Comparison of ENCODE assay signal across 8 cellular contexts in genomic region chr1:110554871-110555801, GRCh38. TPM values are rescaled to one million over a fixed set of nuclear protein-coding genes. Genes with fewer than 3 reads are reported as not detected.
DNase-seq lines count a peak whose midpoint lies in the region; ATAC-seq and TF ChIP-seq lines count a peak whose summit lies in the region.

No MANE protein-coding gene starts in this region.

- no peaks in the 10 kb centered on the region for H3K36me3 ChIP-seq in body of pancreas (replicated peaks in 1 of 2; ENCODE audit: insufficient read depth in 1 of 2, low read depth in 2 of 2)

- no peak for TF ChIP-seq POLR2A in body of pancreas (IDR thresholded peaks at IDR 0.05)

- H3K4me1 ChIP-seq in body of pancreas: peaks cover 8% of the 10 kb centered on the region

- WGBS in body of pancreas, 2 donors: 7 to 31% methylated on average over 12 to 53 of the region's 53 CpGs

- DNase-seq in NCI-H2171 treated with DMSO at 0.1 percent for 48 hours (lab: John Stamatoyannopoulos, UW): peak; percentile 12
- DNase-seq in NCI-H2171 (lab: John Stamatoyannopoulos, UW): no peak
- DNase-seq in T-helper 9 cell: peak; percentile 37
- peak; percentile 50 to 65 (median 60) for DNase-seq in body of pancreas
- peak; percentile 85 for DNase-seq in iPS-NIHi11 (ENCODE audit: low spot score)
- peak; percentile 12 to 50 for DNase-seq in stimulated activated CD4-positive, alpha-beta T cell treated with anti-CD3 and anti-CD28 coated beads, Interleukin-15, amount 100 ng/mL, for 1 hour (ENCODE audit: low read depth in 1 of 2, low spot score in 1 of 2)
- no peak for DNase-seq in NCI-H345 treated with DMSO at 0.1 percent for 48 hours (lab: John Stamatoyannopoulos, UW; ENCODE audit: unreplicated experiment)

- no peaks in the 10 kb centered on the region for H3K27me3 ChIP-seq in body of pancreas

- no peak overlapping the region for H3K4me3 ChIP-seq in body of pancreas

- peak; percentile 66 to 79 (median 75) for TF ChIP-seq CTCF in body of pancreas (IDR thresholded peaks at IDR 0.05)

- no peaks in the 10 kb centered on the region for H3K9me3 ChIP-seq in body of pancreas

- intact Hi-C loops in body of pancreas (cut with DNase I): loop anchor here (5.0 kb wide), 1 partner anchor 57 kb away; no protein-coding TSS in a partner anchor

- H3K27ac ChIP-seq in body of pancreas: no peak overlapping the region

- ATAC-seq in body of pancreas (peak; percentile 79), HG03469 (IDR thresholded peaks at IDR 0.05; ENCODE audit: unreplicated experiment) (no peak)

RNA-seq across cellular contexts. Expression of gene KCNA10, which starts 36.2 kb away (rescaled TPM):
- not detected for total RNA-seq in body of pancreas

RNA-seq across cellular contexts. Expression of gene KCNA2, which starts 51.0 kb away (rescaled TPM):
- 1 to 10 TPM; 1.3 TPM for total RNA-seq in body of pancreas

Comparison
In these comparisons a context has a peak if more than half of its experiments do, and no peak if none do; other contexts are left out.
1. DNase-seq: peak in NCI-H2171 treated with DMSO at 0.1 percent for 48 hours (single experiment), T-helper 9 cell (single experiment), body of pancreas (4 of 4), iPS-NIHi11 (single experiment) and stimulated activated CD4-positive, alpha-beta T cell treated with anti-CD3 and anti-CD28 coated beads, Interleukin-15, amount 100 ng/mL, for 1 hour (2 of 2); none in NCI-H2171 (single experiment) and NCI-H345 treated with DMSO at 0.1 percent for 48 hours (single experiment).